In the genomic region with DNA sequence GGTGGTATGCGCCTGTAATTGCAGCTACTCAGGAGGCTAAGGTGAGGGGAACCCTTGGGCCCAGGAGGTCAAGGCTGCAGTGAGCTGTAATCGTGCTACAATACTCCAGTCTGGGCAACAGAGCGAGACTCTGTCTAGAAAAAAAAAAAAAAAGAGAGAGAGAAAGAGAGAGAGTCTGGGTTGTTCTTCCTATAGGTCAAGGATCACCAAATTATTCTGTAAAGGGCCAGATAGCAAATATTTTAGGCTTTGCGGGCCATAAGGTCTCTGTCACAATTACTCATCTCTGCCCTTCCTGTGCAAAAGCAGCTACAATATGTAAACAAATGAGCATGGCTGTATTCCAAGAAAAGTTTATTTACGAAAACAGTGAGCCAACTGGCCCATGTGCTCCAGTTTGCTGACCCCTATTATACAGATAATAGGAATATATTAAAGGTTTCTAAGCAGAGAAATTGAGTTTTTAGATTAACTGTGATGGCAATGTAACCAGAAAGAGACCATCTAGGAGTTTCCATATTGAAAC, we compare ENCODE assay signal across 1 cellular context.
TF ChIP-seq lines count a peak whose summit lies in the region.

No MANE protein-coding gene starts in this region.

TF ChIP-seq in HepG2, 621 proteins besides CTCF, POLR2A, EP300 and RAD21 (continued from another document and continues in another):
- TF ChIP-seq, protein P1, sequence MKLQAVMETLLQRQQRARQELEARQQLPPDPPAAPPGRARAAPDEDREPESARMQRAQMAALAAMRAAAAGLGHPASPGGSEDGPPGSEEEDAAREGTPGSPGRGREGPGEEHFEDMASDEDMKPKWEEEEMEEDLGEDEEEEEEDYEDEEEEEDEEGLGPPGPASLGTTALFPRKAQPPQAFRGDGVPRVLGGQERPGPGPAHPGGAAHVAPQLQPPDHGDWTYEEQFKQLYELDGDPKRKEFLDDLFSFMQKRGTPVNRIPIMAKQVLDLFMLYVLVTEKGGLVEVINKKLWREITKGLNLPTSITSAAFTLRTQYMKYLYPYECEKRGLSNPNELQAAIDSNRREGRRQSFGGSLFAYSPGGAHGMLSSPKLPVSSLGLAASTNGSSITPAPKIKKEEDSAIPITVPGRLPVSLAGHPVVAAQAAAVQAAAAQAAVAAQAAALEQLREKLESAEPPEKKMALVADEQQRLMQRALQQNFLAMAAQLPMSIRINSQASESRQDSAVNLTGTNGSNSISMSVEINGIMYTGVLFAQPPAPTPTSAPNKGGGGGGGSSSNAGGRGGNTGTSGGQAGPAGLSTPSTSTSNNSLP (IDR thresholded peaks at IDR 0.05; ENCODE audit: low read depth, low read length), result 0 out of 2 replicates have a peak, but pooled peaks have one; percentile 42
- no peak for TF ChIP-seq ZNF777 (CRISPR knock-in tag; IDR thresholded peaks at IDR 0.05)
- TF ChIP-seq KAT8 (CRISPR knock-in tag; IDR thresholded peaks at IDR 0.05), result peak; percentile 46; the same call in 1 of the 2 replicates
- TF ChIP-seq, protein P2, sequence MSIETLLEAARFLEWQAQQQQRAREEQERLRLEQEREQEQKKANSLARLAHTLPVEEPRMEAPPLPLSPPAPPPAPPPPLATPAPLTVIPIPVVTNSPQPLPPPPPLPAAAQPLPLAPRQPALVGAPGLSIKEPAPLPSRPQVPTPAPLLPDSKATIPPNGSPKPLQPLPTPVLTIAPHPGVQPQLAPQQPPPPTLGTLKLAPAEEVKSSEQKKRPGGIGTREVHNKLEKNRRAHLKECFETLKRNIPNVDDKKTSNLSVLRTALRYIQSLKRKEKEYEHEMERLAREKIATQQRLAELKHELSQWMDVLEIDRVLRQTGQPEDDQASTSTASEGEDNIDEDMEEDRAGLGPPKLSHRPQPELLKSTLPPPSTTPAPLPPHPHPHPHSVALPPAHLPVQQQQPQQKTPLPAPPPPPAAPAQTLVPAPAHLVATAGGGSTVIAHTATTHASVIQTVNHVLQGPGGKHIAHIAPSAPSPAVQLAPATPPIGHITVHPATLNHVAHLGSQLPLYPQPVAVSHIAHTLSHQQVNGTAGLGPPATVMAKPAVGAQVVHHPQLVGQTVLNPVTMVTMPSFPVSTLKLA (IDR thresholded peaks at IDR 0.05), result peak; percentile 65
- TF ChIP-seq, protein P3, sequence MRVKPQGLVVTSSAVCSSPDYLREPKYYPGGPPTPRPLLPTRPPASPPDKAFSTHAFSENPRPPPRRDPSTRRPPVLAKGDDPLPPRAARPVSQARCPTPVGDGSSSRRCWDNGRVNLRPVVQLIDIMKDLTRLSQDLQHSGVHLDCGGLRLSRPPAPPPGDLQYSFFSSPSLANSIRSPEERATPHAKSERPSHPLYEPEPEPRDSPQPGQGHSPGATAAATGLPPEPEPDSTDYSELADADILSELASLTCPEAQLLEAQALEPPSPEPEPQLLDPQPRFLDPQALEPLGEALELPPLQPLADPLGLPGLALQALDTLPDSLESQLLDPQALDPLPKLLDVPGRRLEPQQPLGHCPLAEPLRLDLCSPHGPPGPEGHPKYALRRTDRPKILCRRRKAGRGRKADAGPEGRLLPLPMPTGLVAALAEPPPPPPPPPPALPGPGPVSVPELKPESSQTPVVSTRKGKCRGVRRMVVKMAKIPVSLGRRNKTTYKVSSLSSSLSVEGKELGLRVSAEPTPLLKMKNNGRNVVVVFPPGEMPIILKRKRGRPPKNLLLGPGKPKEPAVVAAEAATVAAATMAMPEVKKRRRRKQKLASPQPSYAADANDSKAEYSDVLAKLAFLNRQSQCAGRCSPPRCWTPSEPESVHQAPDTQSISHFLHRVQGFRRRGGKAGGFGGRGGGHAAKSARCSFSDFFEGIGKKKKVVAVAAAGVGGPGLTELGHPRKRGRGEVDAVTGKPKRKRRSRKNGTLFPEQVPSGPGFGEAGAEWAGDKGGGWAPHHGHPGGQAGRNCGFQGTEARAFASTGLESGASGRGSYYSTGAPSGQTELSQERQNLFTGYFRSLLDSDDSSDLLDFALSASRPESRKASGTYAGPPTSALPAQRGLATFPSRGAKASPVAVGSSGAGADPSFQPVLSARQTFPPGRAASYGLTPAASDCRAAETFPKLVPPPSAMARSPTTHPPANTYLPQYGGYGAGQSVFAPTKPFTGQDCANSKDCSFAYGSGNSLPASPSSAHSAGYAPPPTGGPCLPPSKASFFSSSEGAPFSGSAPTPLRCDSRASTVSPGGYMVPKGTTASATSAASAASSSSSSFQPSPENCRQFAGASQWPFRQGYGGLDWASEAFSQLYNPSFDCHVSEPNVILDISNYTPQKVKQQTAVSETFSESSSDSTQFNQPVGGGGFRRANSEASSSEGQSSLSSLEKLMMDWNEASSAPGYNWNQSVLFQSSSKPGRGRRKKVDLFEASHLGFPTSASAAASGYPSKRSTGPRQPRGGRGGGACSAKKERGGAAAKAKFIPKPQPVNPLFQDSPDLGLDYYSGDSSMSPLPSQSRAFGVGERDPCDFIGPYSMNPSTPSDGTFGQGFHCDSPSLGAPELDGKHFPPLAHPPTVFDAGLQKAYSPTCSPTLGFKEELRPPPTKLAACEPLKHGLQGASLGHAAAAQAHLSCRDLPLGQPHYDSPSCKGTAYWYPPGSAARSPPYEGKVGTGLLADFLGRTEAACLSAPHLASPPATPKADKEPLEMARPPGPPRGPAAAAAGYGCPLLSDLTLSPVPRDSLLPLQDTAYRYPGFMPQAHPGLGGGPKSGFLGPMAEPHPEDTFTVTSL (CRISPR knock-in tag; IDR thresholded peaks at IDR 0.05; ENCODE audit: borderline replicate concordance), result peak; percentile 60; the same call in 1 of the 2 replicates
- peak; percentile 75 for TF ChIP-seq LCORL (IDR thresholded peaks at IDR 0.05)
- no peak; the same call in 1 of the 2 replicates for TF ChIP-seq LCORL (CRISPR knock-in tag; IDR thresholded peaks at IDR 0.05)
- peak; percentile 57; the same call in 1 of the 2 replicates for TF ChIP-seq ZNF124 (CRISPR knock-in tag; IDR thresholded peaks at IDR 0.05)
- 0 out of 2 replicates have a peak, but pooled peaks have one; percentile 12 for TF ChIP-seq MIXL1 (CRISPR knock-in tag; IDR thresholded peaks at IDR 0.05)
- no peak for TF ChIP-seq ETV6 (CRISPR knock-in tag; conservative IDR thresholded peaks at IDR 0.05)
- peak; percentile 26; the same call in 1 of the 2 replicates for TF ChIP-seq HMG20A (CRISPR knock-in tag; IDR thresholded peaks at IDR 0.05; ENCODE audit: borderline replicate concordance)
- TF ChIP-seq ZNF354B (CRISPR knock-in tag; IDR thresholded peaks at IDR 0.05), result no peak
- no peak for TF ChIP-seq JUN (CRISPR knock-in tag; IDR thresholded peaks at IDR 0.05)
- TF ChIP-seq NR2F6 (IDR thresholded peaks at IDR 0.05), result peak; percentile 93
- TF ChIP-seq NR2F6 (CRISPR knock-in tag; IDR thresholded peaks at IDR 0.05), result peak; percentile 89
- TF ChIP-seq, protein P4, sequence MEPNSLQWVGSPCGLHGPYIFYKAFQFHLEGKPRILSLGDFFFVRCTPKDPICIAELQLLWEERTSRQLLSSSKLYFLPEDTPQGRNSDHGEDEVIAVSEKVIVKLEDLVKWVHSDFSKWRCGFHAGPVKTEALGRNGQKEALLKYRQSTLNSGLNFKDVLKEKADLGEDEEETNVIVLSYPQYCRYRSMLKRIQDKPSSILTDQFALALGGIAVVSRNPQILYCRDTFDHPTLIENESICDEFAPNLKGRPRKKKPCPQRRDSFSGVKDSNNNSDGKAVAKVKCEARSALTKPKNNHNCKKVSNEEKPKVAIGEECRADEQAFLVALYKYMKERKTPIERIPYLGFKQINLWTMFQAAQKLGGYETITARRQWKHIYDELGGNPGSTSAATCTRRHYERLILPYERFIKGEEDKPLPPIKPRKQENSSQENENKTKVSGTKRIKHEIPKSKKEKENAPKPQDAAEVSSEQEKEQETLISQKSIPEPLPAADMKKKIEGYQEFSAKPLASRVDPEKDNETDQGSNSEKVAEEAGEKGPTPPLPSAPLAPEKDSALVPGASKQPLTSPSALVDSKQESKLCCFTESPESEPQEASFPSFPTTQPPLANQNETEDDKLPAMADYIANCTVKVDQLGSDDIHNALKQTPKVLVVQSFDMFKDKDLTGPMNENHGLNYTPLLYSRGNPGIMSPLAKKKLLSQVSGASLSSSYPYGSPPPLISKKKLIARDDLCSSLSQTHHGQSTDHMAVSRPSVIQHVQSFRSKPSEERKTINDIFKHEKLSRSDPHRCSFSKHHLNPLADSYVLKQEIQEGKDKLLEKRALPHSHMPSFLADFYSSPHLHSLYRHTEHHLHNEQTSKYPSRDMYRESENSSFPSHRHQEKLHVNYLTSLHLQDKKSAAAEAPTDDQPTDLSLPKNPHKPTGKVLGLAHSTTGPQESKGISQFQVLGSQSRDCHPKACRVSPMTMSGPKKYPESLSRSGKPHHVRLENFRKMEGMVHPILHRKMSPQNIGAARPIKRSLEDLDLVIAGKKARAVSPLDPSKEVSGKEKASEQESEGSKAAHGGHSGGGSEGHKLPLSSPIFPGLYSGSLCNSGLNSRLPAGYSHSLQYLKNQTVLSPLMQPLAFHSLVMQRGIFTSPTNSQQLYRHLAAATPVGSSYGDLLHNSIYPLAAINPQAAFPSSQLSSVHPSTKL (CRISPR knock-in tag; IDR thresholded peaks at IDR 0.05), result peak; percentile 68; the same call in 1 of the 2 replicates
- TF ChIP-seq ZNF24 (IDR thresholded peaks at IDR 0.05), result no peak
- peak; percentile 94 for TF ChIP-seq NR2F2 (IDR thresholded peaks at IDR 0.05; ENCODE audit: borderline replicate concordance, low read depth)
- TF ChIP-seq HMG20B (CRISPR knock-in tag; conservative IDR thresholded peaks at IDR 0.05), result 0 out of 2 replicates have a peak, but pooled peaks have one; percentile 27
- TF ChIP-seq, protein P5, sequence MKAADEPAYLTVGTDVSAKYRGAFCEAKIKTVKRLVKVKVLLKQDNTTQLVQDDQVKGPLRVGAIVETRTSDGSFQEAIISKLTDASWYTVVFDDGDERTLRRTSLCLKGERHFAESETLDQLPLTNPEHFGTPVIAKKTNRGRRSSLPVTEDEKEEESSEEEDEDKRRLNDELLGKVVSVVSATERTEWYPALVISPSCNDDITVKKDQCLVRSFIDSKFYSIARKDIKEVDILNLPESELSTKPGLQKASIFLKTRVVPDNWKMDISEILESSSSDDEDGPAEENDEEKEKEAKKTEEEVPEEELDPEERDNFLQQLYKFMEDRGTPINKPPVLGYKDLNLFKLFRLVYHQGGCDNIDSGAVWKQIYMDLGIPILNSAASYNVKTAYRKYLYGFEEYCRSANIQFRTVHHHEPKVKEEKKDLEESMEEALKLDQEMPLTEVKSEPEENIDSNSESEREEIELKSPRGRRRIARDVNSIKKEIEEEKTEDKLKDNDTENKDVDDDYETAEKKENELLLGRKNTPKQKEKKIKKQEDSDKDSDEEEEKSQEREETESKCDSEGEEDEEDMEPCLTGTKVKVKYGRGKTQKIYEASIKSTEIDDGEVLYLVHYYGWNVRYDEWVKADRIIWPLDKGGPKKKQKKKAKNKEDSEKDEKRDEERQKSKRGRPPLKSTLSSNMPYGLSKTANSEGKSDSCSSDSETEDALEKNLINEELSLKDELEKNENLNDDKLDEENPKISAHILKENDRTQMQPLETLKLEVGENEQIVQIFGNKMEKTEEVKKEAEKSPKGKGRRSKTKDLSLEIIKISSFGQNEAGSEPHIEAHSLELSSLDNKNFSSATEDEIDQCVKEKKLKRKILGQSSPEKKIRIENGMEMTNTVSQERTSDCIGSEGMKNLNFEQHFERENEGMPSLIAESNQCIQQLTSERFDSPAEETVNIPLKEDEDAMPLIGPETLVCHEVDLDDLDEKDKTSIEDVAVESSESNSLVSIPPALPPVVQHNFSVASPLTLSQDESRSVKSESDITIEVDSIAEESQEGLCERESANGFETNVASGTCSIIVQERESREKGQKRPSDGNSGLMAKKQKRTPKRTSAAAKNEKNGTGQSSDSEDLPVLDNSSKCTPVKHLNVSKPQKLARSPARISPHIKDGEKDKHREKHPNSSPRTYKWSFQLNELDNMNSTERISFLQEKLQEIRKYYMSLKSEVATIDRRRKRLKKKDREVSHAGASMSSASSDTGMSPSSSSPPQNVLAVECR (CRISPR knock-in tag; IDR thresholded peaks at IDR 0.05; ENCODE audit: borderline replicate concordance), result peak; percentile 20; the same call in 1 of the 2 replicates
- peak; percentile 40; the same call in 1 of the 2 replicates for TF ChIP-seq IRF2 (CRISPR knock-in tag; IDR thresholded peaks at IDR 0.05)
- peak; percentile 37; the same call in 1 of the 2 replicates for TF ChIP-seq GABPB1 (CRISPR knock-in tag; IDR thresholded peaks at IDR 0.05)
- no peak for TF ChIP-seq KDM1A (CRISPR knock-in tag; IDR thresholded peaks at IDR 0.05)
- TF ChIP-seq BCL6 (CRISPR knock-in tag; IDR thresholded peaks at IDR 0.05), result peak; percentile 33; the same call in 1 of the 2 replicates
- TF ChIP-seq RXRB (CRISPR knock-in tag; IDR thresholded peaks at IDR 0.05; ENCODE audit: borderline replicate concordance), result peak; percentile 62
- TF ChIP-seq GABPA (IDR thresholded peaks at IDR 0.05; ENCODE audit: low read depth, low read length), result no peak
- TF ChIP-seq GABPA (CRISPR knock-in tag; IDR thresholded peaks at IDR 0.05; ENCODE audit: low read depth), result peak; percentile 47; the same call in 1 of the 2 replicates
- TF ChIP-seq KMT2A (CRISPR knock-in tag; IDR thresholded peaks at IDR 0.05), result no peak
- TF ChIP-seq, protein P6, sequence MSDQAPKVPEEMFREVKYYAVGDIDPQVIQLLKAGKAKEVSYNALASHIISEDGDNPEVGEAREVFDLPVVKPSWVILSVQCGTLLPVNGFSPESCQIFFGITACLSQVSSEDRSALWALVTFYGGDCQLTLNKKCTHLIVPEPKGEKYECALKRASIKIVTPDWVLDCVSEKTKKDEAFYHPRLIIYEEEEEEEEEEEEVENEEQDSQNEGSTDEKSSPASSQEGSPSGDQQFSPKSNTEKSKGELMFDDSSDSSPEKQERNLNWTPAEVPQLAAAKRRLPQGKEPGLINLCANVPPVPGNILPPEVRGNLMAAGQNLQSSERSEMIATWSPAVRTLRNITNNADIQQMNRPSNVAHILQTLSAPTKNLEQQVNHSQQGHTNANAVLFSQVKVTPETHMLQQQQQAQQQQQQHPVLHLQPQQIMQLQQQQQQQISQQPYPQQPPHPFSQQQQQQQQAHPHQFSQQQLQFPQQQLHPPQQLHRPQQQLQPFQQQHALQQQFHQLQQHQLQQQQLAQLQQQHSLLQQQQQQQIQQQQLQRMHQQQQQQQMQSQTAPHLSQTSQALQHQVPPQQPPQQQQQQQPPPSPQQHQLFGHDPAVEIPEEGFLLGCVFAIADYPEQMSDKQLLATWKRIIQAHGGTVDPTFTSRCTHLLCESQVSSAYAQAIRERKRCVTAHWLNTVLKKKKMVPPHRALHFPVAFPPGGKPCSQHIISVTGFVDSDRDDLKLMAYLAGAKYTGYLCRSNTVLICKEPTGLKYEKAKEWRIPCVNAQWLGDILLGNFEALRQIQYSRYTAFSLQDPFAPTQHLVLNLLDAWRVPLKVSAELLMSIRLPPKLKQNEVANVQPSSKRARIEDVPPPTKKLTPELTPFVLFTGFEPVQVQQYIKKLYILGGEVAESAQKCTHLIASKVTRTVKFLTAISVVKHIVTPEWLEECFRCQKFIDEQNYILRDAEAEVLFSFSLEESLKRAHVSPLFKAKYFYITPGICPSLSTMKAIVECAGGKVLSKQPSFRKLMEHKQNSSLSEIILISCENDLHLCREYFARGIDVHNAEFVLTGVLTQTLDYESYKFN (CRISPR knock-in tag; conservative IDR thresholded peaks at IDR 0.05), result peak; percentile 76
- no peak for TF ChIP-seq CEBPG (CRISPR knock-in tag; IDR thresholded peaks at IDR 0.05)
- TF ChIP-seq, protein P7, sequence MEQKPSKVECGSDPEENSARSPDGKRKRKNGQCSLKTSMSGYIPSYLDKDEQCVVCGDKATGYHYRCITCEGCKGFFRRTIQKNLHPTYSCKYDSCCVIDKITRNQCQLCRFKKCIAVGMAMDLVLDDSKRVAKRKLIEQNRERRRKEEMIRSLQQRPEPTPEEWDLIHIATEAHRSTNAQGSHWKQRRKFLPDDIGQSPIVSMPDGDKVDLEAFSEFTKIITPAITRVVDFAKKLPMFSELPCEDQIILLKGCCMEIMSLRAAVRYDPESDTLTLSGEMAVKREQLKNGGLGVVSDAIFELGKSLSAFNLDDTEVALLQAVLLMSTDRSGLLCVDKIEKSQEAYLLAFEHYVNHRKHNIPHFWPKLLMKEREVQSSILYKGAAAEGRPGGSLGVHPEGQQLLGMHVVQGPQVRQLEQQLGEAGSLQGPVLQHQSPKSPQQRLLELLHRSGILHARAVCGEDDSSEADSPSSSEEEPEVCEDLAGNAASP (CRISPR knock-in tag; IDR thresholded peaks at IDR 0.05; ENCODE audit: borderline replicate concordance), result no peak
- peak; percentile 49; the same call in 1 of the 2 replicates for TF ChIP-seq ZBTB20 (CRISPR knock-in tag; IDR thresholded peaks at IDR 0.05; ENCODE audit: borderline replicate concordance, low read depth)
